Comparison of ENCODE assay signal across 20 cellular contexts in the genomic region with DNA sequence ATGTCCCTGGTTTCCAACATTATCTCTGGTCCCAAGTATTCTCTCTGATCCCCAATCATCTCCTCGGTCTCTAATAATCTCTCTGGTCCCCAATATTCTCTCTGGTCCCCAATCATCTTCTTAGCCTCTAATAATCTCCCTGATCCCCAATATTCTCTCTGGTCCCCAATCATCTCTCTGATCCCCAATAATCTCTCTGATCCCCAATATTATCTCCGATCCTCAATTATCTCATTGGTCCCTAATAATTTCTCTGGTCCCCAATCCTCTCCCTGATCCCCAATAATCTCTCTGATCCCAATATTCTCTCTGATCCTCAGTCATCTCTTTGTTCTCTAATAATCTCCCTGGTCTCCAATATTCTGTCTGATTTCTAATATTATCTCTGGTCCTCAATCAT. TPM values are rescaled to one million over a fixed set of nuclear protein-coding genes. Genes with fewer than 3 reads are reported as not detected.
A peak's percentile ranks its signal among the peaks of the same experiment; 100 is the strongest.
DNase-seq lines count a peak whose midpoint lies in the region; ATAC-seq and TF ChIP-seq lines count a peak whose summit lies in the region.
"Had no signal": no experiment of that assay in that cellular context is flagged by ENCODE, and none has a peak within 500 bp of the region (broad histone marks: within the 10 kb centered on the region; RNA-seq: fewer than 3 reads in every experiment).

No MANE protein-coding gene starts in this region.

- H3K9me3 Mint-ChIP-seq in activated CD4-positive, alpha-beta T cell treated with anti-CD3 and anti-CD28 coated beads, Interleukin-2, amount 10 ng/mL, durations not matched to agents 7 days and 5 days, result peaks cover 7% of the 10 kb centered on the region
- no peaks in the 10 kb centered on the region for H3K9me3 Mint-ChIP-seq in IgD-negative memory B cell
- H3K9me3 Mint-ChIP-seq in activated naive CD4-positive, alpha-beta T cell treated with anti-CD3 and anti-CD28 coated beads, Interleukin-2, amount 50 U/mL, for 72 hours, result peaks cover 7 to 23% of the 10 kb centered on the region in 2 donors
- H3K9me3 Mint-ChIP-seq in natural killer cell treated with Interleukin-12 subunit alpha and Interleukin-12 subunit beta and Interleukin-15 and Interleukin-18, amount 100 ng/mL, for 72 hours, result no peaks in the 10 kb centered on the region
- peaks cover 7% of the 10 kb centered on the region for H3K9me3 Mint-ChIP-seq in progenitor cell of endocrine pancreas (ENCODE audit: low read depth)

- peak overlapping the region; percentile 62 for H3K27ac Mint-ChIP-seq in activated CD4-positive, alpha-beta T cell treated with anti-CD3 and anti-CD28 coated beads, Interleukin-2, amount 10 ng/mL, durations not matched to agents 7 days and 5 days
- H3K27ac Mint-ChIP-seq in IgD-negative memory B cell (peak overlapping the region; percentile 95 to 99 (median 96)), progenitor cell of endocrine pancreas (no peak overlapping the region)
- peak overlapping the region; percentile 87 to 91 for H3K27ac Mint-ChIP-seq in activated naive CD4-positive, alpha-beta T cell treated with anti-CD3 and anti-CD28 coated beads, Interleukin-2, amount 50 U/mL, for 72 hours
- H3K27ac Mint-ChIP-seq in natural killer cell treated with Interleukin-12 subunit alpha and Interleukin-12 subunit beta and Interleukin-15 and Interleukin-18, amount 100 ng/mL, for 72 hours, result peak overlapping the region; percentile 77 to 83

- CTCF ChIA-PET in activated CD4-positive, alpha-beta T cell treated with anti-CD3 and anti-CD28 coated beads, Interleukin-2, amount 10 ng/mL, durations not matched to agents 7 days and 5 days (lab: Charles Lee), result no interaction called here

- POLR2A ChIA-PET in activated CD4-positive, alpha-beta T cell treated with anti-CD3 and anti-CD28 coated beads, Interleukin-2, amount 10 ng/mL, durations not matched to agents 7 days and 5 days (lab: Charles Lee), result no interaction called here

- no peaks in the 10 kb centered on the region for H3K27me3 Mint-ChIP-seq in activated CD4-positive, alpha-beta T cell treated with anti-CD3 and anti-CD28 coated beads, Interleukin-2, amount 10 ng/mL, durations not matched to agents 7 days and 5 days
- H3K27me3 Mint-ChIP-seq in IgD-negative memory B cell (no peaks in the 10 kb centered on the region), progenitor cell of endocrine pancreas (peaks cover 3% of the 10 kb centered on the region)
- no peaks in the 10 kb centered on the region for H3K27me3 Mint-ChIP-seq in natural killer cell treated with Interleukin-12 subunit alpha and Interleukin-12 subunit beta and Interleukin-15 and Interleukin-18, amount 100 ng/mL, for 72 hours

- ATAC-seq in activated naive CD4-positive, alpha-beta T cell treated with anti-CD3 and anti-CD28 coated beads, Interleukin-2, amount 50 U/mL, for 72 hours, result no peak
- ATAC-seq in natural killer cell treated with Interleukin-12 subunit alpha and Interleukin-12 subunit beta and Interleukin-15 and Interleukin-18, amount 100 ng/mL, for 72 hours, result no peak
- ATAC-seq in GM18511 (IDR thresholded peaks at IDR 0.05; ENCODE audit: unreplicated experiment), result no peak
- ATAC-seq: Panc1 had no signal

- no peak for TF ChIP-seq CTCF in progenitor cell of endocrine pancreas (IDR thresholded peaks at IDR 0.05; ENCODE audit: unreplicated experiment)

- no peak overlapping the region for H3K4me3 Mint-ChIP-seq in activated CD4-positive, alpha-beta T cell treated with anti-CD3 and anti-CD28 coated beads, Interleukin-2, amount 10 ng/mL, durations not matched to agents 7 days and 5 days
- H3K4me3 Mint-ChIP-seq in IgD-negative memory B cell (peak overlapping the region in 3 of 4 donors; percentile 10 to 87 (median 46)), progenitor cell of endocrine pancreas (ENCODE audit: low read depth) (no peak overlapping the region)
- H3K4me3 Mint-ChIP-seq in natural killer cell treated with Interleukin-12 subunit alpha and Interleukin-12 subunit beta and Interleukin-15 and Interleukin-18, amount 100 ng/mL, for 72 hours, result peak overlapping the region; percentile 25
- H3K4me3 Mint-ChIP-seq: nephron progenitor cell had no signal

- DNase-seq in activated CD4-positive, alpha-beta T cell treated with anti-CD3 and anti-CD28 coated beads, Interleukin-2, amount 10 ng/mL, durations not matched to agents 7 days and 5 days, result no peak
- no peak for DNase-seq in activated CD4-positive, alpha-beta T cell treated with anti-CD3 and anti-CD28 coated beads for 48 hours
- no peak for DNase-seq in activated naive CD4-positive, alpha-beta T cell treated with anti-CD3 and anti-CD28 coated beads, Interleukin-2, amount 50 U/mL, for 72 hours (ENCODE audit: low spot score in 2 of 2)
- DNase-seq in natural killer cell treated with Interleukin-12 subunit alpha and Interleukin-12 subunit beta and Interleukin-15 and Interleukin-18, amount 100 ng/mL, for 72 hours (ENCODE audit: low spot score), result no peak
- no peak for DNase-seq in GM03348 (ENCODE audit: low spot score)
- no peak for DNase-seq in progenitor cell of endocrine pancreas (ENCODE audit: low spot score, unreplicated experiment)
- DNase-seq: amygdala; C1 segment of cervical spinal cord; DMS53; erythroblast; kidney; MG63; NCI-H226; nephron progenitor cell; stimulated activated CD4-positive, alpha-beta T cell treated with anti-CD3 and anti-CD28 coated beads, Interleukin-2, amount 100 ng/mL, for 24 hours had no signal

- peaks cover 61% of the 10 kb centered on the region for H3K4me1 Mint-ChIP-seq in activated CD4-positive, alpha-beta T cell treated with anti-CD3 and anti-CD28 coated beads, Interleukin-2, amount 10 ng/mL, durations not matched to agents 7 days and 5 days
- H3K4me1 Mint-ChIP-seq in IgD-negative memory B cell (peaks cover 49 to 55% (median 49%) of the 10 kb centered on the region in 3 donors), progenitor cell of endocrine pancreas (ENCODE audit: low read depth) (peaks cover 3% of the 10 kb centered on the region)
- peaks cover 50% of the 10 kb centered on the region in 2 donors for H3K4me1 Mint-ChIP-seq in natural killer cell treated with Interleukin-12 subunit alpha and Interleukin-12 subunit beta and Interleukin-15 and Interleukin-18, amount 100 ng/mL, for 72 hours (ENCODE audit: low read depth in 2 of 2)
- H3K4me1 Mint-ChIP-seq: nephron progenitor cell had no signal

- peaks cover 59% of the 10 kb centered on the region for H3K36me3 Mint-ChIP-seq in activated CD4-positive, alpha-beta T cell treated with anti-CD3 and anti-CD28 coated beads, Interleukin-2, amount 10 ng/mL, durations not matched to agents 7 days and 5 days (ENCODE audit: low read depth)
- H3K36me3 Mint-ChIP-seq in IgD-negative memory B cell (peaks cover 12% of the 10 kb centered on the region), progenitor cell of endocrine pancreas (ENCODE audit: insufficient read depth) (no peaks in the 10 kb centered on the region)
- H3K36me3 Mint-ChIP-seq in activated naive CD4-positive, alpha-beta T cell treated with anti-CD3 and anti-CD28 coated beads, Interleukin-2, amount 50 U/mL, for 72 hours, result peaks cover 16 to 29% of the 10 kb centered on the region in 2 donors
- H3K36me3 Mint-ChIP-seq in natural killer cell treated with Interleukin-12 subunit alpha and Interleukin-12 subunit beta and Interleukin-15 and Interleukin-18, amount 100 ng/mL, for 72 hours, result peaks cover 25% of the 10 kb centered on the region

RNA-seq across cellular contexts. Expression of a gene that starts 16.6 kb away (rescaled TPM):
- 100 to 1,000 TPM in 1 of 2 experiments, 10 to 100 TPM in 1; 99.1 to 107 TPM for total RNA-seq in activated CD4-positive, alpha-beta T cell treated with anti-CD3 and anti-CD28 coated beads, Interleukin-2, amount 10 ng/mL, durations not matched to agents 7 days and 5 days
- polyA plus RNA-seq in IgD-negative memory B cell, result 206 TPM
- total RNA-seq in activated naive CD4-positive, alpha-beta T cell treated with anti-CD3 and anti-CD28 coated beads, Interleukin-2, amount 50 U/mL, for 72 hours, result 10 to 100 TPM; 18.9 TPM
- total RNA-seq in natural killer cell treated with Interleukin-12 subunit alpha and Interleukin-12 subunit beta and Interleukin-15 and Interleukin-18, amount 100 ng/mL, for 72 hours, result 10 to 100 TPM; 19.5 to 59.1 TPM
- total RNA-seq in progenitor cell of endocrine pancreas, result not detected in 2 replicates
- total RNA-seq: SK-MEL-5 had no signal
- polyA plus RNA-seq: A549 had no signal

Comparison
In these comparisons a context has a peak if more than half of its experiments do, and no peak if none do; other contexts are left out.
1. H3K4me3 Mint-ChIP-seq: peak in IgD-negative memory B cell (3 of 4) and natural killer cell treated with Interleukin-12 subunit alpha and Interleukin-12 subunit beta and Interleukin-15 and Interleukin-18, amount 100 ng/mL, for 72 hours (single experiment); none in activated CD4-positive, alpha-beta T cell treated with anti-CD3 and anti-CD28 coated beads, Interleukin-2, amount 10 ng/mL, durations not matched to agents 7 days and 5 days (single experiment) and progenitor cell of endocrine pancreas (single experiment).
2. RNA of a gene that starts 16.6 kb away (total RNA-seq): 99.1 to 107 TPM in activated CD4-positive, alpha-beta T cell treated with anti-CD3 and anti-CD28 coated beads, Interleukin-2, amount 10 ng/mL, durations not matched to agents 7 days and 5 days, 19.5 to 59.1 TPM in natural killer cell treated with Interleukin-12 subunit alpha and Interleukin-12 subunit beta and Interleukin-15 and Interleukin-18, amount 100 ng/mL, for 72 hours and 18.9 TPM in activated naive CD4-positive, alpha-beta T cell treated with anti-CD3 and anti-CD28 coated beads, Interleukin-2, amount 50 U/mL, for 72 hours; not detected in progenitor cell of endocrine pancreas; every median in the first group is over 10 times any median in the second.